2 cellular contexts compared by ENCODE assay signal in genomic region chr17:75622071-75622470, GRCh38.
TF ChIP-seq lines count a peak whose summit lies in the region.

No MANE protein-coding gene starts in this region.

TF ChIP-seq in IMR-90, 13 proteins besides CTCF, POLR2A, EP300 and RAD21:
- TF ChIP-seq RFX5 (IDR thresholded peaks at IDR 0.05; ENCODE audit: low read depth, low read length) (no peak), FOS (IDR thresholded peaks at IDR 0.05; ENCODE audit: low read depth, low read length) (no peak), USF2 (IDR thresholded peaks at IDR 0.05; ENCODE audit: low read depth, low read length) (no peak), MXI1 (IDR thresholded peaks at IDR 0.05; ENCODE audit: borderline replicate concordance, low read depth, low read length) (no peak), SMC3 (IDR thresholded peaks at IDR 0.05; ENCODE audit: low read depth, low read length) (no peak), ELK1 (IDR thresholded peaks at IDR 0.05; ENCODE audit: borderline replicate concordance, low read depth, low read length) (no peak), NFE2L2 (IDR thresholded peaks at IDR 0.05; ENCODE audit: low read depth, low read length) (no peak), BHLHE40 (IDR thresholded peaks at IDR 0.05; ENCODE audit: low read depth, low read length) (no peak), MAZ (IDR thresholded peaks at IDR 0.05; ENCODE audit: borderline replicate concordance, low read depth, low read length) (no peak), CHD1 (IDR thresholded peaks at IDR 0.05; ENCODE audit: low read depth, low read length) (no peak), CEBPB (IDR thresholded peaks at IDR 0.05; ENCODE audit: low read depth, low read length) (no peak), MAFK (IDR thresholded peaks at IDR 0.05; ENCODE audit: low read depth, low read length) (no peak), RCOR1 (IDR thresholded peaks at IDR 0.05; ENCODE audit: insufficient replicate concordance, low read length) (no peak)

TF ChIP-seq in endothelial cell of umbilical vein, 7 proteins besides CTCF, POLR2A, EP300 and RAD21:
- no peak for TF ChIP-seq JUN (IDR thresholded peaks at IDR 0.05; ENCODE audit: borderline replicate concordance, insufficient read depth, insufficient read length, low read depth)
- TF ChIP-seq MAX (IDR thresholded peaks at IDR 0.05; ENCODE audit: insufficient read depth, insufficient read length): no peak
- TF ChIP-seq EZH2 (IDR thresholded peaks at IDR 0.05; ENCODE audit: borderline replicate concordance, low read depth, low read length, severe bottlenecking): no peak
- TF ChIP-seq FOS (IDR thresholded peaks at IDR 0.05; ENCODE audit: borderline replicate concordance, insufficient read depth, low read length): no peak
- no peak for TF ChIP-seq POLR2AphosphoS5 (IDR thresholded peaks at IDR 0.05; ENCODE audit: insufficient read depth, low read depth, low read length)
- TF ChIP-seq MYC (IDR thresholded peaks at IDR 0.05; ENCODE audit: low read depth, low read length): no peak
- no peak for TF ChIP-seq GATA2 (IDR thresholded peaks at IDR 0.05; ENCODE audit: insufficient read depth, insufficient read length, low read depth, low read length)
